Comparison of ENCODE assay signal across 8 cellular contexts in genomic region chr6:33427585-33428218, GRCh38. TPM values are rescaled to one million over a fixed set of nuclear protein-coding genes. Genes with fewer than 3 reads are reported as not detected.
DNase-seq lines count a peak whose midpoint lies in the region; ATAC-seq and TF ChIP-seq lines count a peak whose summit lies in the region.

No MANE protein-coding gene starts in this region.

- H3K27ac Mint-ChIP-seq in activated CD8-positive, alpha-beta memory T cell treated with anti-CD3 and anti-CD28 coated beads, Interleukin-2, amount 10 ng/mL, durations not matched to agents 7 days and 5 days, result peak overlapping the region; percentile 86

- H3K4me1 Mint-ChIP-seq in activated CD8-positive, alpha-beta memory T cell treated with anti-CD3 and anti-CD28 coated beads, Interleukin-2, amount 10 ng/mL, durations not matched to agents 7 days and 5 days, result peaks cover 71% of the 10 kb centered on the region

- H3K27me3 ChIP-seq in KMS-11 (ENCODE audit: insufficient read depth, low read depth), result no peaks in the 10 kb centered on the region
- H3K27me3 ChIP-seq in muscle layer of colon (ENCODE audit: control insufficient read depth in 1 of 2, insufficient read depth in 2 of 2, low read length in 2 of 2), result no peaks in the 10 kb centered on the region
- no peaks in the 10 kb centered on the region for H3K27me3 ChIP-seq in suprapubic skin

- H3K36me3 ChIP-seq in KMS-11 (ENCODE audit: insufficient read depth), result no peaks in the 10 kb centered on the region
- no peaks in the 10 kb centered on the region for H3K36me3 ChIP-seq in muscle layer of colon (ENCODE audit: insufficient read depth, low read length)
- peaks cover 2% of the 10 kb centered on the region for H3K36me3 ChIP-seq in suprapubic skin

- H3K9me3 ChIP-seq in muscle layer of colon (ENCODE audit: low read length) (no peaks in the 10 kb centered on the region), suprapubic skin (no peaks in the 10 kb centered on the region)

- H3K27ac ChIP-seq in KMS-11, result no peak overlapping the region
- peak overlapping the region; percentile 76 for H3K27ac ChIP-seq in muscle layer of colon (ENCODE audit: low read depth, low read length)
- peak overlapping the region; percentile 92 for H3K27ac ChIP-seq in suprapubic skin

- peak; percentile 51 for DNase-seq in Caki2 (ENCODE audit: low read depth)
- DNase-seq in activated CD8-positive, alpha-beta memory T cell treated with anti-CD3 and anti-CD28 coated beads, Interleukin-2, amount 10 ng/mL, durations not matched to agents 7 days and 5 days, result peak; percentile 73
- peak; percentile 19 for DNase-seq in epithelial cell of esophagus (ENCODE audit: low read depth)
- DNase-seq in suprapubic skin (ENCODE audit: low spot score in 2 of 2), result peak in 1 of 2 donors; percentile 82

- H3K36me3 Mint-ChIP-seq in activated CD8-positive, alpha-beta memory T cell treated with anti-CD3 and anti-CD28 coated beads, Interleukin-2, amount 10 ng/mL, durations not matched to agents 7 days and 5 days, result peaks cover 2% of the 10 kb centered on the region

- TF ChIP-seq CTCF in KMS-11 (conservative IDR thresholded peaks at IDR 0.05; ENCODE audit: low read depth, low read length), result 0 out of 2 replicates have a peak, but pooled peaks have one; percentile 6
- TF ChIP-seq CTCF in epithelial cell of esophagus (IDR thresholded peaks at IDR 0.05; ENCODE audit: insufficient read depth, low read depth, low read length, missing control alignments), result no peak
- no peak for TF ChIP-seq CTCF in suprapubic skin (IDR thresholded peaks at IDR 0.05)

- peak overlapping the region; percentile 84 for H3K4me3 Mint-ChIP-seq in activated CD8-positive, alpha-beta memory T cell treated with anti-CD3 and anti-CD28 coated beads, Interleukin-2, amount 10 ng/mL, durations not matched to agents 7 days and 5 days

- no peaks in the 10 kb centered on the region for H4K20me1 ChIP-seq in KMS-11 (ENCODE audit: insufficient read depth)

- in situ Hi-C loops in Caki2 (cut with HindIII; ENCODE audit: low pct_unique_long_range_greater_than_20kb, low sequenced_read_pairs), result no loop called here

- H3K4me3 ChIP-seq in KMS-11 (IDR thresholded peaks at IDR 0.05; ENCODE audit: insufficient read depth, low read depth, low read length) (no peak overlapping the region), epithelial cell of esophagus (ENCODE audit: low read length) (peak overlapping the region; percentile 57), muscle layer of colon (ENCODE audit: low read depth in 1 of 2, low read length in 2 of 2) (peak overlapping the region; percentile 52 to 84), suprapubic skin (peak overlapping the region; percentile 68)

- TF ChIP-seq EP300 in suprapubic skin (IDR thresholded peaks at IDR 0.05), result no peak

- H3K4me1 ChIP-seq in KMS-11 (ENCODE audit: low read depth, poor library complexity, severe bottlenecking), result peaks cover 45% of the 10 kb centered on the region
- peaks cover 70% of the 10 kb centered on the region for H3K4me1 ChIP-seq in muscle layer of colon (ENCODE audit: insufficient read depth, low read length)
- peaks cover 67% of the 10 kb centered on the region for H3K4me1 ChIP-seq in suprapubic skin

- H3K4me2 ChIP-seq in KMS-11, result peak overlapping the region; percentile 76

- peak overlapping the region; percentile 47; the same call in 1 of the 2 replicates for H2AFZ ChIP-seq in KMS-11 (ENCODE audit: low read depth)

- H3K27me3 Mint-ChIP-seq in activated CD8-positive, alpha-beta memory T cell treated with anti-CD3 and anti-CD28 coated beads, Interleukin-2, amount 10 ng/mL, durations not matched to agents 7 days and 5 days, result no peaks in the 10 kb centered on the region

- no peaks in the 10 kb centered on the region for H3K9me3 Mint-ChIP-seq in activated CD8-positive, alpha-beta memory T cell treated with anti-CD3 and anti-CD28 coated beads, Interleukin-2, amount 10 ng/mL, durations not matched to agents 7 days and 5 days (ENCODE audit: low read depth)

- H3K79me2 ChIP-seq in KMS-11 (ENCODE audit: insufficient read depth, low read depth), result no peaks in the 10 kb centered on the region

- H3K9ac ChIP-seq in KMS-11, result peak overlapping the region; percentile 60; the same call in 1 of the 2 replicates
- H3K9ac ChIP-seq in muscle layer of colon (ENCODE audit: low read length), result no peak overlapping the region

- 0% methylated on average over 8 of the region's 79 CpGs for WGBS in suprapubic skin

- CTCF ChIA-PET in activated CD8-positive, alpha-beta memory T cell treated with anti-CD3 and anti-CD28 coated beads, Interleukin-2, amount 10 ng/mL, durations not matched to agents 7 days and 5 days (lab: Charles Lee), result no interaction called here

- ATAC-seq in activated CD8-positive, alpha-beta memory T cell treated with anti-CD3 and anti-CD28 coated beads, Interleukin-2, amount 10 ng/mL, durations not matched to agents 7 days and 5 days, result peak; percentile 5
- ATAC-seq in GM21360 (IDR thresholded peaks at IDR 0.05; ENCODE audit: unreplicated experiment) (no peak), HG03571 (IDR thresholded peaks at IDR 0.05; ENCODE audit: unreplicated experiment) (no peak)

- TF ChIP-seq POLR2A in suprapubic skin (IDR thresholded peaks at IDR 0.05), result no peak

RNA-seq across cellular contexts. Expression of gene SYNGAP1, which starts 7.8 kb away (rescaled TPM):
- 0.14 TPM in 2 replicates for total RNA-seq in Caki2 (2014; rRNA removed; shearing (Covaris generic); ENCODE audit: low replicate concordance)
- total RNA-seq in activated CD8-positive, alpha-beta memory T cell treated with anti-CD3 and anti-CD28 coated beads, Interleukin-2, amount 10 ng/mL, durations not matched to agents 7 days and 5 days, result 10 to 100 TPM; 24.1 to 39.8 TPM
- total RNA-seq in suprapubic skin, result 10 to 100 TPM; 13.5 to 30.4 (median 14.0) TPM

RNA-seq across cellular contexts. Expression of gene CUTA, which starts 9.8 kb away (rescaled TPM):
- 303 and 346 TPM in 2 replicates for total RNA-seq in Caki2 (2014; rRNA removed; shearing (Covaris generic); ENCODE audit: low replicate concordance)
- total RNA-seq in activated CD8-positive, alpha-beta memory T cell treated with anti-CD3 and anti-CD28 coated beads, Interleukin-2, amount 10 ng/mL, durations not matched to agents 7 days and 5 days, result 100 to 1,000 TPM; 196 to 197 TPM
- total RNA-seq in suprapubic skin, result 100 to 1,000 TPM; 119 to 185 (median 159) TPM

RNA-seq across cellular contexts. Expression of gene PHF1, which starts 16.9 kb away (rescaled TPM):
- total RNA-seq in Caki2 (2014; rRNA removed; shearing (Covaris generic); ENCODE audit: low replicate concordance), result 32.5 and 43.2 TPM in 2 replicates
- total RNA-seq in activated CD8-positive, alpha-beta memory T cell treated with anti-CD3 and anti-CD28 coated beads, Interleukin-2, amount 10 ng/mL, durations not matched to agents 7 days and 5 days, result 10 to 100 TPM; 26.1 to 36.0 TPM
- total RNA-seq in suprapubic skin, result 100 to 1,000 TPM in 1 of 4 donors, 10 to 100 TPM in 3; 35.9 to 102 (median 48.6) TPM

RNA-seq across cellular contexts. Expression of gene ZBTB9, which starts 26.7 kb away (rescaled TPM):
- total RNA-seq in Caki2 (2014; rRNA removed; shearing (Covaris generic); ENCODE audit: low replicate concordance), result 14.3 and 39.3 TPM in 2 replicates
- 1 to 10 TPM; 7.4 to 9.0 TPM for total RNA-seq in activated CD8-positive, alpha-beta memory T cell treated with anti-CD3 and anti-CD28 coated beads, Interleukin-2, amount 10 ng/mL, durations not matched to agents 7 days and 5 days
- 1 to 10 TPM; 5.9 to 9.9 (median 7.4) TPM for total RNA-seq in suprapubic skin

RNA-seq across cellular contexts. Expression of gene KIFC1, which starts 36.1 kb away (rescaled TPM):
- 176 and 179 TPM in 2 replicates for total RNA-seq in Caki2 (2014; rRNA removed; shearing (Covaris generic); ENCODE audit: low replicate concordance)
- total RNA-seq in activated CD8-positive, alpha-beta memory T cell treated with anti-CD3 and anti-CD28 coated beads, Interleukin-2, amount 10 ng/mL, durations not matched to agents 7 days and 5 days, result 100 to 1,000 TPM; 133 to 187 TPM
- 10 to 100 TPM in 2 of 4 donors, 1 to 10 TPM in 2; 3.2 to 19.5 (median 9.8) TPM for total RNA-seq in suprapubic skin

Comparison
In these comparisons a context has a peak if more than half of its experiments do, and no peak if none do; other contexts are left out.
1. RNA of gene SYNGAP1, which starts 7.8 kb away (total RNA-seq): 24.1 to 39.8 TPM in activated CD8-positive, alpha-beta memory T cell treated with anti-CD3 and anti-CD28 coated beads, Interleukin-2, amount 10 ng/mL, durations not matched to agents 7 days and 5 days and 13.5 to 30.4 TPM in suprapubic skin; 0.14 TPM in Caki2; every median in the first group is over 10 times any median in the second.